10 cellular contexts compared by ENCODE assay signal in the genomic region with DNA sequence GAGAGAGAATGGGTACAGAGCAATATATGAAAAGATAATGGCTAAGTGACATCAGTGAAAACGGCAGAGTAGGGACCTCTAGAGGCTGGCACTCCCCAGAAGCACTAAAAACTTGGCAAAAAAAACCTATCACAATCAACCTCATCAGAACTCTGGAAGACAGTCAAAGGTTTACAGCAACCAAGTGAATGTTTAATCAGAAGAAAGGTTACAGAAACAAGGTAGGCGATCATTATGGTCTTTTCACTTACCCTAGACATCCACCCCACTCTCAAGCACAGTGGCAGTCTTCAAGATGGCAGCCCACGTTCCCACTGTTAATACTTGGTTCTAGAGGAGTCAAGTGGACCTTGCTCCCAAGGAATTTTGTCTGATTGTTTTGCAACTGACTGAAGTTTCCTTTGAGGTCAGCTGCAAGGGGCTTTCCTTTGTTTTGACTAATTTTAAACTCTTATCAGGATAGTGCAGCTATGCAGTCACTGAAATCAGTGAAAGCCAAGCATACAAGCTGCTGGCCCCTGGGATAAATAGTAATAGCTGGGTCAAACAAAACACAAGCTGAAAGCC. TPM values are rescaled to one million over a fixed set of nuclear protein-coding genes. Genes with fewer than 3 reads are reported as not detected.
A peak's percentile ranks its signal among the peaks of the same experiment; 100 is the strongest.
DNase-seq lines count a peak whose midpoint lies in the region; ATAC-seq, FAIRE-seq and TF ChIP-seq lines count a peak whose summit lies in the region.
"Had no signal": no experiment of that assay in that cellular context is flagged by ENCODE, and none has a peak within 500 bp of the region (broad histone marks: within the 10 kb centered on the region; RNA-seq: fewer than 3 reads in every experiment).

No MANE protein-coding gene starts in this region.

- H3K9ac ChIP-seq in liver (ENCODE audit: low read depth in 1 of 2, low read length in 2 of 2) (no peak overlapping the region), HepG2 (ENCODE audit: insufficient read depth, low read depth, low read length) (no peak overlapping the region)

- no peak overlapping the region for H2AFZ ChIP-seq in HepG2 (ENCODE audit: low read length)

- intact Hi-C loops in HepG2 (cut with micrococcal nuclease; ENCODE audit: unreplicated experiment), result loop anchor here (10.0 kb wide), 1 partner anchor 173 kb away; a partner anchor contains a TSS

- no peaks in the 10 kb centered on the region for H3K27me3 Mint-ChIP-seq in activated naive CD8-positive, alpha-beta T cell treated with anti-CD3 and anti-CD28 coated beads, Interleukin-2, amount 10 ng/mL, durations not matched to agents 7 days and 5 days

- no TSS peak for BruUV-seq in HepG2 (replicated peaks; lab: Mats Ljungman, UMichigan)

- ATAC-seq in HepG2 (no peak), HG03066 (IDR thresholded peaks at IDR 0.05; ENCODE audit: low read depth, unreplicated experiment) (peak; percentile 43), HG03442 (IDR thresholded peaks at IDR 0.05; ENCODE audit: unreplicated experiment) (no peak)
- peak; percentile 22 for ATAC-seq in activated naive CD8-positive, alpha-beta T cell treated with anti-CD3 and anti-CD28 coated beads, Interleukin-2, amount 10 ng/mL, durations not matched to agents 7 days and 5 days (ENCODE audit: low read depth)

- TF ChIP-seq CTCF in liver (IDR thresholded peaks at IDR 0.05; ENCODE audit: low read depth, low read length, missing input control) (no peak), HepG2 (CRISPR knock-in tag; IDR thresholded peaks at IDR 0.05) (no peak)

- H3K27me3 ChIP-seq in liver (ENCODE audit: control insufficient read depth in 4 of 4, insufficient read depth in 4 of 4, low read length in 3 of 4), result no peaks in the 10 kb centered on the region
- H3K27me3 ChIP-seq in HepG2 (ENCODE audit: control insufficient read depth in 1 of 2, insufficient read depth in 2 of 2, low read length in 2 of 2), result no peaks in the 10 kb centered on the region

- H3K36me3 ChIP-seq in liver (ENCODE audit: control insufficient read depth in 4 of 4, insufficient read depth in 3 of 4, low read depth in 1 of 4, low read length in 3 of 4), result no peaks in the 10 kb centered on the region
- H3K36me3 ChIP-seq in HepG2 (replicated peaks in 1 of 2; ENCODE audit: control insufficient read depth in 1 of 2, insufficient read depth in 2 of 2, low read length in 2 of 2), result no peaks in the 10 kb centered on the region

- H3K27ac Mint-ChIP-seq in activated naive CD8-positive, alpha-beta T cell treated with anti-CD3 and anti-CD28 coated beads, Interleukin-2, amount 10 ng/mL, durations not matched to agents 7 days and 5 days, result peak overlapping the region; percentile 34

- no peak overlapping the region for H3K4me2 ChIP-seq in HepG2 (ENCODE audit: low read depth, low read length)

- DNase-seq in HepG2 (ENCODE audit: low spot score) (no peak), NOMO-1 (lab: John Stamatoyannopoulos, UW; ENCODE audit: unreplicated experiment in 2 of 2) (no peak), mucosa of gallbladder (ENCODE audit: low spot score) (no peak), activated gamma-delta T cell (lab: John Stamatoyannopoulos, UW) (no peak)
- no peak for DNase-seq in activated naive CD8-positive, alpha-beta T cell treated with anti-CD3 and anti-CD28 coated beads, Interleukin-2, amount 10 ng/mL, durations not matched to agents 7 days and 5 days
- DNase-seq: foreskin melanocyte had no signal

- POLR2A ChIA-PET in HepG2 (lab: Yijun Ruan, JAX), result no interaction called here
- POLR2A ChIA-PET in activated naive CD8-positive, alpha-beta T cell treated with anti-CD3 and anti-CD28 coated beads, Interleukin-2, amount 10 ng/mL, durations not matched to agents 7 days and 5 days (lab: Charles Lee), result no interaction called here

- peak; percentile 47 to 68 for TF ChIP-seq RAD21 in liver (IDR thresholded peaks at IDR 0.05)
- TF ChIP-seq RAD21 in HepG2 (CRISPR knock-in tag; IDR thresholded peaks at IDR 0.05), result no peak

- in situ Hi-C loops in HepG2 (cut with HindIII; ENCODE audit: extremely low pct_ligation_motif_present, low pct_unique_long_range_greater_than_20kb), result no loop called here

- TF ChIP-seq POLR2A in HepG2 (IDR thresholded peaks at IDR 0.05; ENCODE audit: insufficient read depth in 1 of 2, low read depth in 2 of 2, low read length in 2 of 2), result no peak

- H3K79me2 ChIP-seq in HepG2 (ENCODE audit: insufficient read depth, low read length), result no peaks in the 10 kb centered on the region

- H3K9me3 Mint-ChIP-seq in activated naive CD8-positive, alpha-beta T cell treated with anti-CD3 and anti-CD28 coated beads, Interleukin-2, amount 10 ng/mL, durations not matched to agents 7 days and 5 days, result peaks cover 3% of the 10 kb centered on the region

- peaks cover 35% of the 10 kb centered on the region for H3K4me1 Mint-ChIP-seq in activated naive CD8-positive, alpha-beta T cell treated with anti-CD3 and anti-CD28 coated beads, Interleukin-2, amount 10 ng/mL, durations not matched to agents 7 days and 5 days

- 18% methylated on average over 3 of the region's 3 CpGs for WGBS in liver
- 39% methylated on average over 3 of the region's 3 CpGs for WGBS in HepG2 (ENCODE audit: low lambda C conversion rate)

- peak overlapping the region; percentile 84 for H3K4me3 Mint-ChIP-seq in activated naive CD8-positive, alpha-beta T cell treated with anti-CD3 and anti-CD28 coated beads, Interleukin-2, amount 10 ng/mL, durations not matched to agents 7 days and 5 days

- H3K27ac ChIP-seq in liver (ENCODE audit: low read depth in 1 of 2, low read length in 2 of 2) (peak overlapping the region; percentile 63 to 76), HepG2 (ENCODE audit: extremely low read length, insufficient read depth, low read length) (no peak overlapping the region)
- H3K27ac ChIP-seq: C4-2B had no signal

- TF ChIP-seq EP300 in HepG2 (IDR thresholded peaks at IDR 0.05; ENCODE audit: low read depth in 2 of 2, low read length in 2 of 2), result no peak
- TF ChIP-seq EP300 in HepG2 (CRISPR knock-in tag; IDR thresholded peaks at IDR 0.05; ENCODE audit: borderline replicate concordance), result no peak

- no peak for FAIRE-seq in HepG2 (lab: Jason Lieb, UNC)

- CTCF ChIA-PET in HepG2 (lab: Yijun Ruan, JAX; ENCODE audit: low intra/inter-chr PET ratio, low total read pairs), result no interaction called here

- H3K9me3 ChIP-seq in liver (ENCODE audit: control insufficient read depth in 4 of 4, low read length in 3 of 4) (peaks cover 0 to 2% (median 0%) of the 10 kb centered on the region in 4 donors), HepG2 (ENCODE audit: low read length) (peaks cover 4% of the 10 kb centered on the region; the same call in 1 of the 2 replicates)

- H3K36me3 Mint-ChIP-seq in activated naive CD8-positive, alpha-beta T cell treated with anti-CD3 and anti-CD28 coated beads, Interleukin-2, amount 10 ng/mL, durations not matched to agents 7 days and 5 days, result peaks cover 21% of the 10 kb centered on the region

- H3K4me1 ChIP-seq in liver (ENCODE audit: control insufficient read depth in 4 of 4, insufficient read depth in 4 of 4, low read length in 3 of 4) (peaks cover 3 to 18% (median 13%) of the 10 kb centered on the region in 4 donors), HepG2 (ENCODE audit: insufficient read depth, low read length) (peaks cover 10% of the 10 kb centered on the region)

- peak overlapping the region; percentile 31 to 38 (median 38) for H3K4me3 ChIP-seq in liver (ENCODE audit: low read depth in 1 of 3, low read length in 3 of 3)
- no peak overlapping the region for H3K4me3 ChIP-seq in HepG2 (replicated peaks in 1 of 3; ENCODE audit: insufficient read depth in 1 of 3, low read depth in 2 of 3, low read length in 3 of 3)

- H4K20me1 ChIP-seq in HepG2 (ENCODE audit: insufficient read depth, low read length), result no peaks in the 10 kb centered on the region

TF ChIP-seq in liver, 16 proteins besides CTCF, POLR2A, EP300 and RAD21 (continues in another document):
- TF ChIP-seq FOXA2 (IDR thresholded peaks at IDR 0.05), result no peak
- TF ChIP-seq, protein P1, sequence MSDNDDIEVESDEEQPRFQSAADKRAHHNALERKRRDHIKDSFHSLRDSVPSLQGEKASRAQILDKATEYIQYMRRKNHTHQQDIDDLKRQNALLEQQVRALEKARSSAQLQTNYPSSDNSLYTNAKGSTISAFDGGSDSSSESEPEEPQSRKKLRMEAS (IDR thresholded peaks at IDR 0.05), result no peak
- TF ChIP-seq YY1 (IDR thresholded peaks at IDR 0.05), result peak; percentile 74

TF ChIP-seq in HepG2, 621 proteins besides CTCF, POLR2A, EP300 and RAD21 (continues in another document):
- TF ChIP-seq DNMT1 (CRISPR knock-in tag; IDR thresholded peaks at IDR 0.05) (no peak), ZNF143 (CRISPR knock-in tag; IDR thresholded peaks at IDR 0.05) (no peak), ZNF496 (CRISPR knock-in tag; IDR thresholded peaks at IDR 0.05; ENCODE audit: insufficient replicate concordance) (no peak), ZNF615 (CRISPR knock-in tag; IDR thresholded peaks at IDR 0.05; ENCODE audit: borderline replicate concordance) (no peak), SUZ12 (IDR thresholded peaks at IDR 0.05; ENCODE audit: low read depth, low read length) (no peak)

RNA-seq across cellular contexts. Expression of a gene that starts 7.2 kb away (rescaled TPM):
- 10 to 100 TPM in 1 of 2 donors, 1 to 10 TPM in 1; 8.4 to 11.1 TPM for total RNA-seq in liver
- 1 to 10 TPM; 4.5 to 5.4 TPM for polyA plus RNA-seq in liver
- 10.0 and 13.1 TPM in 2 replicates for total RNA-seq in HepG2 (2016; rRNA removed; fragmentation: Illumina TruSeq; extraction: Trizol)
- total RNA-seq in HepG2 (2016; cell fraction: cytosol; rRNA removed; fragmentation: Illumina TruSeq; extraction: Trizol; ENCODE audit: low read depth), result 5.7 and 6.3 TPM in 2 replicates
- total RNA-seq in HepG2 (2016; cell fraction: insoluble cytoplasmic fraction; rRNA removed; fragmentation: Illumina TruSeq; extraction: Trizol), result 10.0 and 12.5 TPM in 2 replicates
- 4.5 and 5.4 TPM in 2 replicates for total RNA-seq in HepG2 (2016; cell fraction: membrane; rRNA removed; fragmentation: Illumina TruSeq; extraction: Trizol)
- total RNA-seq in HepG2 (2016; cell fraction: nucleus; rRNA removed; fragmentation: Illumina TruSeq; extraction: Trizol), result 9.2 and 9.6 TPM in 2 replicates
- polyA plus RNA-seq in HepG2 (2011; rRNA removed), result 3.2 and 3.4 TPM in 2 replicates
- polyA plus RNA-seq in HepG2 (2011; cell fraction: cytosol; rRNA removed), result 1.6 and 2.8 TPM in 2 replicates
- 1.2 and 1.6 TPM in 2 replicates for polyA plus RNA-seq in HepG2 (2011; cell fraction: nucleus; rRNA removed)
- polyA plus RNA-seq in HepG2 (2012), result 5.4 and 6.5 TPM in 2 replicates
- 0.51 and 0.55 TPM in 2 replicates for polyA plus RNA-seq in HepG2 (2016; cell fraction: cytosol; fragmentation: Illumina TruSeq; extraction: Trizol; ENCODE audit: low read depth)
- polyA plus RNA-seq in HepG2 (2016; cell fraction: insoluble cytoplasmic fraction; fragmentation: Illumina TruSeq; extraction: Trizol; ENCODE audit: low read depth), result 10.5 TPM in 2 replicates
- polyA plus RNA-seq in HepG2 (2016; cell fraction: membrane; fragmentation: Illumina TruSeq; extraction: Trizol; ENCODE audit: low read depth), result 0.88 and 0.90 TPM in 2 replicates
- polyA plus RNA-seq in HepG2 (2016; cell fraction: nucleus; fragmentation: Illumina TruSeq; extraction: Trizol; ENCODE audit: insufficient read depth, low read depth), result 5.5 and 5.6 TPM in 2 replicates
- 2.2 and 2.7 TPM in 2 replicates for polyA minus RNA-seq in HepG2 (2011; rRNA and poly(A)+ RNA removed; ENCODE audit: low replicate concordance)
- 3.5 and 5.5 TPM in 2 replicates for polyA minus RNA-seq in HepG2 (2011; cell fraction: cytosol; rRNA and poly(A)+ RNA removed)
- polyA minus RNA-seq in HepG2 (2011; cell fraction: nucleus; rRNA and poly(A)+ RNA removed), result 11.1 and 12.7 TPM in 2 replicates
- 10 to 100 TPM; 19.4 to 20.6 TPM for total RNA-seq in activated naive CD8-positive, alpha-beta T cell treated with anti-CD3 and anti-CD28 coated beads, Interleukin-2, amount 10 ng/mL, durations not matched to agents 7 days and 5 days
- 29.5 TPM for total RNA-seq in mucosa of gallbladder

Comparison
In these comparisons a context has a peak if more than half of its experiments do, and no peak if none do; other contexts are left out.
1. H3K4me3 ChIP-seq: peak in liver (3 of 3); none in HepG2 (0 of 3).
2. ATAC-seq: peak in HG03066 (single experiment) and activated naive CD8-positive, alpha-beta T cell treated with anti-CD3 and anti-CD28 coated beads, Interleukin-2, amount 10 ng/mL, durations not matched to agents 7 days and 5 days (single experiment); none in HepG2 (single experiment) and HG03442 (single experiment).